Comparison of ENCODE assay signal across 15 cellular contexts in genomic region chr16:3748307-3748706, GRCh38.
"Had no signal": no experiment of that assay in that cellular context is flagged by ENCODE, and none has a peak within 500 bp of the region (broad histone marks: within the 10 kb centered on the region; RNA-seq: fewer than 3 reads in every experiment).

No MANE protein-coding gene starts in this region.

- DNase-seq: activated CD4-positive, alpha-beta T cell treated with anti-CD3 and anti-CD28 coated beads, Interleukin-2, amount 50 U/mL, for 4 hours; activated naive CD4-positive, alpha-beta T cell treated with anti-CD3 and anti-CD28 coated beads, Interleukin-2, amount 50 U/mL, for 16 hours; amygdala; brain microvascular endothelial cell; hypothalamus; naive B cell; nucleus accumbens; SIG-M5; stimulated activated CD4-positive, alpha-beta T cell treated with anti-CD3 and anti-CD28 coated beads, Interleukin-15, amount 100 ng/mL, for 24 hours; stimulated activated CD4-positive, alpha-beta T cell treated with anti-CD3 and anti-CD28 coated beads, Interleukin-4, amount 100 ng/mL, for 24 hours; stimulated activated naive CD8-positive, alpha-beta T cell treated with anti-CD3 and anti-CD28 coated beads, Interleukin-15, amount 100 ng/mL, for 72 hours; testis had no signal

- H3K27ac ChIP-seq: brain microvascular endothelial cell, gastroesophageal sphincter, testis had no signal

- ATAC-seq: activated CD4-positive, CD25-positive, alpha-beta regulatory T cell treated with anti-CD3 and anti-CD28 coated beads, Interleukin-2, amount 50 U/mL, for 24 hours; gastroesophageal sphincter; stimulated activated naive CD8-positive, alpha-beta T cell treated with anti-CD3 and anti-CD28 coated beads, Interleukin-15, amount 100 ng/mL, for 72 hours had no signal

- H3K27me3 ChIP-seq: brain microvascular endothelial cell, gastroesophageal sphincter, testis had no signal

- H3K27ac Mint-ChIP-seq: stimulated activated naive CD8-positive, alpha-beta T cell treated with anti-CD3 and anti-CD28 coated beads, Interleukin-15, amount 100 ng/mL, for 72 hours had no signal

- H3K27me3 Mint-ChIP-seq: naive B cell; stimulated activated naive CD8-positive, alpha-beta T cell treated with anti-CD3 and anti-CD28 coated beads, Interleukin-15, amount 100 ng/mL, for 72 hours had no signal

- H3K4me1 ChIP-seq: testis had no signal

- H3K4me3 Mint-ChIP-seq: naive B cell; stimulated activated naive CD8-positive, alpha-beta T cell treated with anti-CD3 and anti-CD28 coated beads, Interleukin-15, amount 100 ng/mL, for 72 hours had no signal

- H3K9me3 Mint-ChIP-seq: naive B cell; stimulated activated naive CD8-positive, alpha-beta T cell treated with anti-CD3 and anti-CD28 coated beads, Interleukin-15, amount 100 ng/mL, for 72 hours had no signal

- H3K4me3 ChIP-seq: gastroesophageal sphincter, lung, testis had no signal

- H3K9me3 ChIP-seq: gastroesophageal sphincter, testis had no signal
